12 cellular contexts compared by ENCODE assay signal in the genomic region with DNA sequence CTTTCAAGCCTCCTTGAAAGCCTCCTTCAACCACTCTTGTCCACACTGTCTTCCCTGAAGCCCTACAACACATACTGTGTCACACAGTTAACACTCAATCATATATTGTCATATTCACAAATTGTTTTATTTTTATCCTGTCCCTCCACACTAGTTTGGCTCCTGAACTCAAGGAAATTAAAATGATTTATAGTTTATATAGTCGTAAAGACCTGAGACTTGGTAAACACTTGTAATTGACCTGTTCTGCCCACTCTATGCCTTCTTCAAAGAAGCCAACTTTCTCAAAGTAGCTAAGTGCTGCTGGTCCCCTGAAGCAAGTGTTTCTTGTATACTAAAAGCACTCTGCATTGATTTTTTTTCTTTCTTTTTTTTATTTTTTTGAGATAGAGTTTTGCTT. TPM values are rescaled to one million over a fixed set of nuclear protein-coding genes. Genes with fewer than 3 reads are reported as not detected.
A peak's percentile ranks its signal among the peaks of the same experiment; 100 is the strongest.
DNase-seq lines count a peak whose midpoint lies in the region; ATAC-seq, FAIRE-seq and TF ChIP-seq lines count a peak whose summit lies in the region.
"Had no signal": no experiment of that assay in that cellular context is flagged by ENCODE, and none has a peak within 500 bp of the region (broad histone marks: within the 10 kb centered on the region; RNA-seq: fewer than 3 reads in every experiment).

No MANE protein-coding gene starts in this region.

- no peak overlapping the region for H3K9ac ChIP-seq in HepG2 (ENCODE audit: insufficient read depth, low read depth, low read length)

- no peaks in the 10 kb centered on the region for H3K9me3 ChIP-seq in left ventricle myocardium inferior (replicated peaks)
- no peaks in the 10 kb centered on the region for H3K9me3 ChIP-seq in naive thymus-derived CD4-positive, alpha-beta T cell (ENCODE audit: control insufficient read depth in 2 of 3, low read length in 3 of 3)
- H3K9me3 ChIP-seq in transverse colon = no peaks in the 10 kb centered on the region
- H3K9me3 ChIP-seq in HepG2 (ENCODE audit: low read length) = no peaks in the 10 kb centered on the region
- no peaks in the 10 kb centered on the region for H3K9me3 ChIP-seq in tibial artery

- no peak for ATAC-seq in Right ventricle myocardium superior (ENCODE audit: poor library complexity)
- ATAC-seq in naive thymus-derived CD4-positive, alpha-beta T cell = no peak
- ATAC-seq in HepG2 = no peak
- ATAC-seq in GM18907 (IDR thresholded peaks at IDR 0.05; ENCODE audit: unreplicated experiment) = no peak

- H3K4me1 ChIP-seq in left ventricle myocardium inferior (peaks cover 74% of the 10 kb centered on the region), transverse colon (peaks cover 25 to 87% (median 29%) of the 10 kb centered on the region in 4 donors), HepG2 (ENCODE audit: insufficient read depth, low read length) (peaks cover 28% of the 10 kb centered on the region), tibial artery (peaks cover 0 to 71% (median 12%) of the 10 kb centered on the region in 4 donors)
- H3K4me1 ChIP-seq in naive thymus-derived CD4-positive, alpha-beta T cell (ENCODE audit: control insufficient read depth in 2 of 2, insufficient read depth in 2 of 2, low read length in 2 of 2) = peaks cover 20 to 51% of the 10 kb centered on the region in 2 donors

- no peak overlapping the region for H3K4me2 ChIP-seq in HepG2 (ENCODE audit: low read depth, low read length)

- H3K27ac ChIP-seq in left ventricle myocardium inferior (replicated peaks) (peak overlapping the region; percentile 39), transverse colon (peak overlapping the region; percentile 46 to 88 (median 63)), HepG2 (ENCODE audit: extremely low read length, insufficient read depth, low read length) (no peak overlapping the region), tibial artery (peak overlapping the region in 1 of 2 donors; percentile 46)
- H3K27ac ChIP-seq in naive thymus-derived CD4-positive, alpha-beta T cell (ENCODE audit: low read depth, low read length) = no peak overlapping the region

- no peak for TF ChIP-seq EP300 in transverse colon (IDR thresholded peaks at IDR 0.05; ENCODE audit: low read depth)
- TF ChIP-seq EP300 in HepG2 (IDR thresholded peaks at IDR 0.05; ENCODE audit: low read depth in 2 of 2, low read length in 2 of 2) = no peak
- no peak for TF ChIP-seq EP300 in HepG2 (CRISPR knock-in tag; IDR thresholded peaks at IDR 0.05; ENCODE audit: borderline replicate concordance)

- no peak for FAIRE-seq in HepG2 (lab: Jason Lieb, UNC)

- no TSS peak for BruUV-seq in HepG2 (replicated peaks; lab: Mats Ljungman, UMichigan)

- TF ChIP-seq RAD21 in HepG2 (CRISPR knock-in tag; IDR thresholded peaks at IDR 0.05) = no peak

- intact Hi-C loops in left ventricle myocardium inferior (cut with micrococcal nuclease) (loop anchor here (5.0 kb wide), 1 partner anchor 155 kb away; no protein-coding TSS in a partner anchor), Right ventricle myocardium superior (cut with DNase I) (no loop called here), transverse colon (cut with DNase I; ENCODE audit: low total_unique reads) (no loop called here), HepG2 (cut with micrococcal nuclease; ENCODE audit: unreplicated experiment) (no loop called here), tibial artery (cut with DNase I; ENCODE audit: low total_unique reads) (no loop called here)
- intact Hi-C loops in naive thymus-derived CD4-positive, alpha-beta T cell (cut with micrococcal nuclease) = loop anchor here in 1 of 2 donors (1.0 to 2.0 kb wide), 3 partner anchors 14 to 154 kb away; a partner anchor contains a TSS

- H3K4me3 Mint-ChIP-seq in brain = no peak overlapping the region
- no peak overlapping the region for H3K4me3 Mint-ChIP-seq in naive thymus-derived CD4-positive, alpha-beta T cell
- H3K4me3 Mint-ChIP-seq: stimulated activated naive B cell treated with anti-CD40 and anti-IgM and Interleukin-4, amounts not matched to agents 10 μg/mL and 1 μg/mL and 100 μg/mL, for 72 hours had no signal

- no peaks in the 10 kb centered on the region for H3K27me3 Mint-ChIP-seq in brain
- H3K27me3 Mint-ChIP-seq in naive thymus-derived CD4-positive, alpha-beta T cell = no peaks in the 10 kb centered on the region
- H3K27me3 Mint-ChIP-seq: stimulated activated naive B cell treated with anti-CD40 and anti-IgM and Interleukin-4, amounts not matched to agents 10 μg/mL and 1 μg/mL and 100 μg/mL, for 72 hours had no signal

- H3K27ac Mint-ChIP-seq in brain = peak overlapping the region in 3 of 5 experiments; percentile 14 to 54 (median 47)
- H3K27ac Mint-ChIP-seq in naive thymus-derived CD4-positive, alpha-beta T cell = peak overlapping the region in 8 of 9 donors; percentile 30 to 79 (median 50)

- H2AFZ ChIP-seq in HepG2 (ENCODE audit: low read length) = no peak overlapping the region

- peaks cover 53% of the 10 kb centered on the region for H3K36me3 Mint-ChIP-seq in brain
- peaks cover 0 to 24% (median 3%) of the 10 kb centered on the region in 5 donors for H3K36me3 Mint-ChIP-seq in naive thymus-derived CD4-positive, alpha-beta T cell

- TF ChIP-seq POLR2A in transverse colon (IDR thresholded peaks at IDR 0.05) (no peak), HepG2 (IDR thresholded peaks at IDR 0.05; ENCODE audit: insufficient read depth in 1 of 2, low read depth in 2 of 2, low read length in 2 of 2) (no peak)

- H3K36me3 ChIP-seq in left ventricle myocardium inferior = peaks cover 6% of the 10 kb centered on the region
- no peaks in the 10 kb centered on the region for H3K36me3 ChIP-seq in naive thymus-derived CD4-positive, alpha-beta T cell (ENCODE audit: control insufficient read depth in 2 of 3, insufficient read depth in 3 of 3, low read length in 3 of 3)
- H3K36me3 ChIP-seq in transverse colon = peaks cover 0 to 12% (median 0%) of the 10 kb centered on the region in 4 donors
- peaks cover 0 to 21% of the 10 kb centered on the region in 2 experiments for H3K36me3 ChIP-seq in HepG2 (replicated peaks in 1 of 2; ENCODE audit: control insufficient read depth in 1 of 2, insufficient read depth in 2 of 2, low read length in 2 of 2)
- peaks cover 6 to 14% (median 8%) of the 10 kb centered on the region in 3 donors for H3K36me3 ChIP-seq in tibial artery

- in situ Hi-C loops in transverse colon (cut with MboI; ENCODE audit: low pct_ligation_motif_present in 1 of 4, low pct_unique_long_range_greater_than_20kb in 1 of 4, low sequenced_read_pairs in 3 of 4) = loop anchor here in 2 of 4 donors (25.0 kb wide), 1 partner anchor 345 kb away; no protein-coding TSS in a partner anchor
- in situ Hi-C loops in HepG2 (cut with HindIII; ENCODE audit: extremely low pct_ligation_motif_present, low pct_unique_long_range_greater_than_20kb) = no loop called here

- 13 to 14% methylated on average over 1 of the region's 1 CpG for WGBS in transverse colon (ENCODE audit: low coverage in 1 of 2), 2 donors
- WGBS in HepG2 (ENCODE audit: low lambda C conversion rate) = 97% methylated on average over 1 of the region's 1 CpG

- no peak overlapping the region for H3K4me3 ChIP-seq in left ventricle myocardium inferior
- H3K4me3 ChIP-seq in naive thymus-derived CD4-positive, alpha-beta T cell (ENCODE audit: low read length) = no peak overlapping the region
- H3K4me3 ChIP-seq in transverse colon = no peak overlapping the region
- H3K4me3 ChIP-seq in HepG2 (replicated peaks in 1 of 3; ENCODE audit: insufficient read depth in 1 of 3, low read depth in 2 of 3, low read length in 3 of 3) = no peak overlapping the region
- H3K4me3 ChIP-seq in tibial artery = no peak overlapping the region

- TF ChIP-seq CTCF in left ventricle myocardium inferior (IDR thresholded peaks at IDR 0.05; ENCODE audit: borderline replicate concordance) (no peak), brain (conservative IDR thresholded peaks at IDR 0.05) (no peak), transverse colon (IDR thresholded peaks at IDR 0.05) (no peak), HepG2 (CRISPR knock-in tag; IDR thresholded peaks at IDR 0.05) (no peak), tibial artery (IDR thresholded peaks at IDR 0.05) (no peak)

- peaks cover 34% of the 10 kb centered on the region for H3K79me2 ChIP-seq in HepG2 (ENCODE audit: insufficient read depth, low read length)

- no peak for DNase-seq in left ventricle myocardium inferior
- DNase-seq in Right ventricle myocardium superior = no peak
- DNase-seq in naive thymus-derived CD4-positive, alpha-beta T cell = no peak
- no peak for DNase-seq in transverse colon
- DNase-seq in HepG2 (ENCODE audit: low spot score) = no peak
- no peak for DNase-seq in tibial artery
- DNase-seq: activated naive CD4-positive, alpha-beta T cell treated with Interleukin-2 at 50 U/mL for 16 hours; islet precursor cell; NCI-H2171 treated with DMSO at 0.1 percent for 48 hours; stimulated activated naive B cell treated with anti-CD40 and anti-IgM and Interleukin-4, amounts not matched to agents 10 μg/mL and 1 μg/mL and 100 μg/mL, for 72 hours had no signal

- peaks cover 32% of the 10 kb centered on the region for H3K4me1 Mint-ChIP-seq in brain
- H3K4me1 Mint-ChIP-seq in naive thymus-derived CD4-positive, alpha-beta T cell = peaks cover 52 to 91% (median 77%) of the 10 kb centered on the region in 7 donors

- H3K27me3 ChIP-seq in left ventricle myocardium inferior (ENCODE audit: low read depth) (no peaks in the 10 kb centered on the region), transverse colon (no peaks in the 10 kb centered on the region), HepG2 (ENCODE audit: control insufficient read depth in 1 of 2, insufficient read depth in 2 of 2, low read length in 2 of 2) (no peaks in the 10 kb centered on the region), tibial artery (no peaks in the 10 kb centered on the region)
- no peaks in the 10 kb centered on the region for H3K27me3 ChIP-seq in naive thymus-derived CD4-positive, alpha-beta T cell (ENCODE audit: control insufficient read depth in 2 of 2, insufficient read depth in 2 of 2, low read length in 2 of 2)

- no peaks in the 10 kb centered on the region for H4K20me1 ChIP-seq in HepG2 (ENCODE audit: insufficient read depth, low read length)

- CTCF ChIA-PET in naive thymus-derived CD4-positive, alpha-beta T cell (lab: Charles Lee) = interaction anchor here (0.6 to 1.9 kb wide), 3 partner anchors 9 to 153 kb away, joined by 3 to 6 read pairs (median 3); no protein-coding TSS in a partner anchor
- CTCF ChIA-PET in HepG2 (lab: Yijun Ruan, JAX; ENCODE audit: low intra/inter-chr PET ratio, low total read pairs) = interaction anchor here (1.2 to 1.4 kb wide), 4 partner anchors 152 to 161 kb away, joined by 3 to 5 read pairs (median 4); no protein-coding TSS in a partner anchor

- no peaks in the 10 kb centered on the region for H3K9me3 Mint-ChIP-seq in brain
- no peaks in the 10 kb centered on the region for H3K9me3 Mint-ChIP-seq in naive thymus-derived CD4-positive, alpha-beta T cell
- H3K9me3 Mint-ChIP-seq: stimulated activated naive B cell treated with anti-CD40 and anti-IgM and Interleukin-4, amounts not matched to agents 10 μg/mL and 1 μg/mL and 100 μg/mL, for 72 hours had no signal

- POLR2A ChIA-PET in naive thymus-derived CD4-positive, alpha-beta T cell (lab: Charles Lee) = interaction anchor here (0.5 to 1.2 kb wide), 4 partner anchors 16 to 152 kb away, joined by 3 read pairs; a partner anchor contains a TSS
- POLR2A ChIA-PET in HepG2 (lab: Yijun Ruan, JAX) = no interaction called here

RNA-seq across cellular contexts. Expression of a gene that starts 15.6 kb away (rescaled TPM):
- total RNA-seq in left ventricle myocardium inferior (123 TPM), Right ventricle myocardium superior (109 TPM), transverse colon (100 to 1,000 TPM in 1 of 4 donors, 10 to 100 TPM in 3; 24.4 to 121 (median 53.4) TPM), HepG2 (2016; rRNA removed; fragmentation: Illumina TruSeq; extraction: Trizol) (16.5 and 29.4 TPM in 2 replicates)
- polyA plus RNA-seq in brain (ENCODE audit: insufficient read depth, low read depth, low replicate concordance) (37.7 TPM), HepG2 (2011; rRNA removed) (27.3 and 32.1 TPM in 2 replicates)
- 100 to 1,000 TPM in 2 of 5 experiments, 10 to 100 TPM in 3; 81.7 to 141 (median 84.7) TPM for total RNA-seq in naive thymus-derived CD4-positive, alpha-beta T cell
- 10 to 100 TPM; 16.6 to 17.2 TPM for polyA plus RNA-seq in naive thymus-derived CD4-positive, alpha-beta T cell
- total RNA-seq in HepG2 (2016; cell fraction: cytosol; rRNA removed; fragmentation: Illumina TruSeq; extraction: Trizol; ENCODE audit: low read depth) = 8.6 and 9.3 TPM in 2 replicates
- total RNA-seq in HepG2 (2016; cell fraction: insoluble cytoplasmic fraction; rRNA removed; fragmentation: Illumina TruSeq; extraction: Trizol) = 17.5 and 29.6 TPM in 2 replicates
- 11.8 and 12.2 TPM in 2 replicates for total RNA-seq in HepG2 (2016; cell fraction: membrane; rRNA removed; fragmentation: Illumina TruSeq; extraction: Trizol)
- 25.2 and 29.4 TPM in 2 replicates for total RNA-seq in HepG2 (2016; cell fraction: nucleus; rRNA removed; fragmentation: Illumina TruSeq; extraction: Trizol)
- 17.4 and 19.0 TPM in 2 replicates for polyA plus RNA-seq in HepG2 (2011; cell fraction: cytosol; rRNA removed)
- polyA plus RNA-seq in HepG2 (2011; cell fraction: nucleus; rRNA removed) = 69.4 and 74.5 TPM in 2 replicates
- polyA plus RNA-seq in HepG2 (2012) = 30.8 and 31.9 TPM in 2 replicates
- 0.96 and 1.7 TPM in 2 replicates for polyA plus RNA-seq in HepG2 (2016; cell fraction: cytosol; fragmentation: Illumina TruSeq; extraction: Trizol; ENCODE audit: low read depth)
- polyA plus RNA-seq in HepG2 (2016; cell fraction: insoluble cytoplasmic fraction; fragmentation: Illumina TruSeq; extraction: Trizol; ENCODE audit: low read depth) = 32.5 and 34.6 TPM in 2 replicates
- 4.7 and 5.0 TPM in 2 replicates for polyA plus RNA-seq in HepG2 (2016; cell fraction: membrane; fragmentation: Illumina TruSeq; extraction: Trizol; ENCODE audit: low read depth)
- polyA plus RNA-seq in HepG2 (2016; cell fraction: nucleus; fragmentation: Illumina TruSeq; extraction: Trizol; ENCODE audit: insufficient read depth, low read depth) = 60.6 and 64.1 TPM in 2 replicates
- polyA minus RNA-seq in HepG2 (2011; rRNA and poly(A)+ RNA removed; ENCODE audit: low replicate concordance) = 33.3 and 65.4 TPM in 2 replicates
- polyA minus RNA-seq in HepG2 (2011; cell fraction: cytosol; rRNA and poly(A)+ RNA removed) = 16.4 and 19.4 TPM in 2 replicates
- polyA minus RNA-seq in HepG2 (2011; cell fraction: nucleus; rRNA and poly(A)+ RNA removed) = 42.6 and 47.6 TPM in 2 replicates

RNA-seq across cellular contexts. Expression of a gene that starts 33.9 kb away (rescaled TPM):
- 278 TPM for total RNA-seq in left ventricle myocardium inferior
- total RNA-seq in Right ventricle myocardium superior = 235 TPM
- polyA plus RNA-seq in brain (ENCODE audit: insufficient read depth, low read depth, low replicate concordance) = 227 TPM
- 100 to 1,000 TPM; 155 to 233 (median 171) TPM for total RNA-seq in naive thymus-derived CD4-positive, alpha-beta T cell
- polyA plus RNA-seq in naive thymus-derived CD4-positive, alpha-beta T cell = 100 to 1,000 TPM; 204 to 245 TPM
- 100 to 1,000 TPM in 3 of 4 donors, 10 to 100 TPM in 1; 70.3 to 255 (median 244) TPM for total RNA-seq in transverse colon
- total RNA-seq in HepG2 (2016; rRNA removed; fragmentation: Illumina TruSeq; extraction: Trizol) = 183 and 311 TPM in 2 replicates
- total RNA-seq in HepG2 (2016; cell fraction: cytosol; rRNA removed; fragmentation: Illumina TruSeq; extraction: Trizol; ENCODE audit: low read depth) = 31.8 and 36.6 TPM in 2 replicates
- total RNA-seq in HepG2 (2016; cell fraction: insoluble cytoplasmic fraction; rRNA removed; fragmentation: Illumina TruSeq; extraction: Trizol) = 191 and 318 TPM in 2 replicates
- 62.0 and 63.6 TPM in 2 replicates for total RNA-seq in HepG2 (2016; cell fraction: membrane; rRNA removed; fragmentation: Illumina TruSeq; extraction: Trizol)
- total RNA-seq in HepG2 (2016; cell fraction: nucleus; rRNA removed; fragmentation: Illumina TruSeq; extraction: Trizol) = 252 and 291 TPM in 2 replicates
- 292 and 377 TPM in 2 replicates for polyA plus RNA-seq in HepG2 (2011; rRNA removed)
- 308 and 326 TPM in 2 replicates for polyA plus RNA-seq in HepG2 (2011; cell fraction: cytosol; rRNA removed)
- 81.4 and 84.1 TPM in 2 replicates for polyA plus RNA-seq in HepG2 (2011; cell fraction: nucleus; rRNA removed)
- polyA plus RNA-seq in HepG2 (2012) = 131 and 139 TPM in 2 replicates
- 36.6 and 41.3 TPM in 2 replicates for polyA plus RNA-seq in HepG2 (2016; cell fraction: cytosol; fragmentation: Illumina TruSeq; extraction: Trizol; ENCODE audit: low read depth)
- polyA plus RNA-seq in HepG2 (2016; cell fraction: insoluble cytoplasmic fraction; fragmentation: Illumina TruSeq; extraction: Trizol; ENCODE audit: low read depth) = 162 and 165 TPM in 2 replicates
- polyA plus RNA-seq in HepG2 (2016; cell fraction: membrane; fragmentation: Illumina TruSeq; extraction: Trizol; ENCODE audit: low read depth) = 58.6 and 59.0 TPM in 2 replicates
- 306 and 326 TPM in 2 replicates for polyA plus RNA-seq in HepG2 (2016; cell fraction: nucleus; fragmentation: Illumina TruSeq; extraction: Trizol; ENCODE audit: insufficient read depth, low read depth)
- 546 and 919 TPM in 2 replicates for polyA minus RNA-seq in HepG2 (2011; rRNA and poly(A)+ RNA removed; ENCODE audit: low replicate concordance)
- polyA minus RNA-seq in HepG2 (2011; cell fraction: cytosol; rRNA and poly(A)+ RNA removed) = 247 and 332 TPM in 2 replicates
- 78.8 and 85.5 TPM in 2 replicates for polyA minus RNA-seq in HepG2 (2011; cell fraction: nucleus; rRNA and poly(A)+ RNA removed)

Comparison
In these comparisons a context has a peak if more than half of its experiments do, and no peak if none do; other contexts are left out.
1. H3K27ac ChIP-seq: peak in left ventricle myocardium inferior (single experiment) and transverse colon (4 of 4); none in naive thymus-derived CD4-positive, alpha-beta T cell (single experiment) and HepG2 (single experiment).